In the genomic region with DNA sequence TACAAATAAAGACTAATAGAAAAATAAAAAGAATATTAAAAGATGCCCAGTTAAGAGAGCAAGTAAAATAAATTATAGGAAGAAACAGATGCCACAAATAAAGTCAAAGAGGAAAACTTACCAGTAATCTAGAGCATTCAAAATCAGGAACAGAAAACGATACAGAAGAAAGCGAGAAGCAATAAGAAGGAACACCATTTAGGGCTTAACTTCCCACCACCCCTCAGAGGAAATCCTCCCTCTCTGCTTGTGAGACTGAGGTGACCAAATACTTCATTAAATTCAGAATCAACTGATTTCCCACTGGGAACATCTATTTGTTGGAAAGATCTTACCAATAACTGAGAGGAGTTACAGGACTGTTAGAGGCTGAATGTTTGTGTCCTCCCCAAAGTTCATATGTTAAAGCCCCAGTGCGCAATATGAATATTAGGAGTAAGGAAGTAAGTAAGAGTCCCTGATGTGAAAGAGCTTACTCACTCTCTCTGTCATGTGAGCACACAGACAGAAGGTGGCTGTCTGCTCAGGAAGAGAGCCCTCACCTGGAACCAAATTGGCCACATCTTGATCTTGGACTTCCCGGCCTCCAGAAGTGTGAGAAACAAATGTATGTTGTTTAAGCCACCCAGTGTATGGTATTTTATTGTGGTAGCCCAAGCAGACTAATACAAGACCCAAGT, we compare ENCODE assay signal across 10 cellular contexts. TPM values are rescaled to one million over a fixed set of nuclear protein-coding genes. Genes with fewer than 3 reads are reported as not detected.
A peak's percentile ranks its signal among the peaks of the same experiment; 100 is the strongest.
DNase-seq lines count a peak whose midpoint lies in the region; ATAC-seq and TF ChIP-seq lines count a peak whose summit lies in the region.
"Had no signal": no experiment of that assay in that cellular context is flagged by ENCODE, and none has a peak within 500 bp of the region (broad histone marks: within the 10 kb centered on the region; RNA-seq: fewer than 3 reads in every experiment).

No MANE protein-coding gene starts in this region.

- no peaks in the 10 kb centered on the region for H3K27me3 ChIP-seq in foreskin keratinocyte

- DNase-seq in foreskin keratinocyte (peak in 1 of 2 donors; percentile 36), NAMALWA (ENCODE audit: low spot score) (no peak), NCI-H345 (lab: John Stamatoyannopoulos, UW) (no peak), SKM-1 (lab: John Stamatoyannopoulos, UW; ENCODE audit: unreplicated experiment) (no peak), GM03348 (ENCODE audit: low spot score) (no peak)
- DNase-seq: amniotic stem cell, foreskin fibroblast had no signal

- peak; percentile 29 for TF ChIP-seq CTCF in foreskin keratinocyte (conservative IDR thresholded peaks at IDR 0.05)

- no peaks in the 10 kb centered on the region for H3K4me1 ChIP-seq in foreskin keratinocyte

- no peak overlapping the region for H3K27ac ChIP-seq in foreskin keratinocyte

- ATAC-seq in GM18520 (IDR thresholded peaks at IDR 0.05; ENCODE audit: unreplicated experiment): peak; percentile 80
- peak; percentile 80 for ATAC-seq in GM21526 (IDR thresholded peaks at IDR 0.05; ENCODE audit: low FRiP score, unreplicated experiment)
- ATAC-seq in HG03439 (IDR thresholded peaks at IDR 0.05; ENCODE audit: unreplicated experiment): peak; percentile 76
- peak; percentile 64 for ATAC-seq in foreskin keratinocyte

RNA-seq across cellular contexts. Expression of gene KATNA1, which starts 19.5 kb away (rescaled TPM):
- 23.5 and 23.9 TPM in 2 replicates for total RNA-seq in foreskin keratinocyte
- 17.8 and 18.1 TPM in 2 replicates for polyA plus RNA-seq in foreskin keratinocyte
